8 cellular contexts compared by ENCODE assay signal in genomic region chr5:160119905-160120266, GRCh38. TPM values are rescaled to one million over a fixed set of nuclear protein-coding genes. Genes with fewer than 3 reads are reported as not detected.
DNase-seq lines count a peak whose midpoint lies in the region; TF ChIP-seq lines count a peak whose summit lies in the region.

No MANE protein-coding gene starts in this region.

- H3K36me3 Mint-ChIP-seq in activated CD4-positive, alpha-beta T cell treated with anti-CD3 and anti-CD28 coated beads, Interleukin-2, amount 10 ng/mL, durations not matched to agents 7 days and 5 days (ENCODE audit: low read depth) = peaks cover 6% of the 10 kb centered on the region

- CTCF ChIA-PET in activated CD4-positive, alpha-beta T cell treated with anti-CD3 and anti-CD28 coated beads, Interleukin-2, amount 10 ng/mL, durations not matched to agents 7 days and 5 days (lab: Charles Lee) = no interaction called here

- H3K4me1 ChIP-seq in HUES6 (ENCODE audit: control insufficient read depth, insufficient read depth, low read length) = peaks cover 5% of the 10 kb centered on the region

- H3K9ac ChIP-seq in HUES6 (ENCODE audit: low read length) = no peak overlapping the region

- no peaks in the 10 kb centered on the region for H3K27me3 ChIP-seq in HUES6 (ENCODE audit: control insufficient read depth, insufficient read depth, low read length)

- H3K27ac ChIP-seq in HUES6 (ENCODE audit: low read depth, low read length) (no peak overlapping the region), temporal lobe (ENCODE audit: low read depth, low read length) (peak overlapping the region; percentile 82)

- H3K4me1 Mint-ChIP-seq in activated CD4-positive, alpha-beta T cell treated with anti-CD3 and anti-CD28 coated beads, Interleukin-2, amount 10 ng/mL, durations not matched to agents 7 days and 5 days = peaks cover 22% of the 10 kb centered on the region

- peak overlapping the region; percentile 19 for H3K27ac Mint-ChIP-seq in activated CD4-positive, alpha-beta T cell treated with anti-CD3 and anti-CD28 coated beads, Interleukin-2, amount 10 ng/mL, durations not matched to agents 7 days and 5 days

- DNase-seq in activated CD4-positive, alpha-beta T cell treated with anti-CD3 and anti-CD28 coated beads, Interleukin-2, amount 10 ng/mL, durations not matched to agents 7 days and 5 days = no peak
- DNase-seq in activated CD4-positive, alpha-beta T cell treated with anti-CD3 and anti-CD28 coated beads for 48 hours = no peak
- DNase-seq in epithelial cell of esophagus (ENCODE audit: low read depth) = no peak
- DNase-seq in dedifferentiated amniotic fluid mesenchymal stem cell (ENCODE audit: extremely low spot score) = no peak
- DNase-seq in NCI-H2081 (lab: John Stamatoyannopoulos, UW) = no peak
- DNase-seq in DMS114 treated with DMSO at 0.1 percent for 48 hours (lab: John Stamatoyannopoulos, UW; ENCODE audit: unreplicated experiment) = no peak

- peaks cover 7% of the 10 kb centered on the region for H3K27me3 Mint-ChIP-seq in activated CD4-positive, alpha-beta T cell treated with anti-CD3 and anti-CD28 coated beads, Interleukin-2, amount 10 ng/mL, durations not matched to agents 7 days and 5 days

- POLR2A ChIA-PET in activated CD4-positive, alpha-beta T cell treated with anti-CD3 and anti-CD28 coated beads, Interleukin-2, amount 10 ng/mL, durations not matched to agents 7 days and 5 days (lab: Charles Lee) = no interaction called here

- H3K9me3 ChIP-seq in HUES6 (ENCODE audit: control insufficient read depth, insufficient read depth, low read depth, low read length) = no peaks in the 10 kb centered on the region

- H3K4me3 ChIP-seq in HUES6 (ENCODE audit: low read depth, low read length) = peak overlapping the region; percentile 56
- H3K4me3 ChIP-seq in epithelial cell of esophagus (ENCODE audit: low read length) = no peak overlapping the region

- H3K36me3 ChIP-seq in HUES6 (ENCODE audit: control insufficient read depth, insufficient read depth, low read length) = peaks cover 23% of the 10 kb centered on the region

- TF ChIP-seq CTCF in epithelial cell of esophagus (IDR thresholded peaks at IDR 0.05; ENCODE audit: insufficient read depth, low read depth, low read length, missing control alignments) = peak; percentile 2

- peak overlapping the region; percentile 96 for H3K4me3 Mint-ChIP-seq in activated CD4-positive, alpha-beta T cell treated with anti-CD3 and anti-CD28 coated beads, Interleukin-2, amount 10 ng/mL, durations not matched to agents 7 days and 5 days

- no peaks in the 10 kb centered on the region for H3K9me3 Mint-ChIP-seq in activated CD4-positive, alpha-beta T cell treated with anti-CD3 and anti-CD28 coated beads, Interleukin-2, amount 10 ng/mL, durations not matched to agents 7 days and 5 days

RNA-seq across cellular contexts. Expression of gene PWWP2A, which starts 0.6 kb away (rescaled TPM):
- total RNA-seq in activated CD4-positive, alpha-beta T cell treated with anti-CD3 and anti-CD28 coated beads, Interleukin-2, amount 10 ng/mL, durations not matched to agents 7 days and 5 days = 10 to 100 TPM; 26.9 to 27.0 TPM
- total RNA-seq in temporal lobe = 29.3 TPM
